Comparison of ENCODE assay signal across 9 cellular contexts in genomic region chr3:168024537-168024941, GRCh38.
DNase-seq lines count a peak whose midpoint lies in the region; ATAC-seq, FAIRE-seq and TF ChIP-seq lines count a peak whose summit lies in the region.
"Had no signal": no experiment of that assay in that cellular context is flagged by ENCODE, and none has a peak within 500 bp of the region (broad histone marks: within the 10 kb centered on the region; RNA-seq: fewer than 3 reads in every experiment).

No MANE protein-coding gene starts in this region.

- peak overlapping the region; percentile 69 for H3K4me3 Mint-ChIP-seq in HFFc6

- H3K4me3 ChIP-seq in BJ (ENCODE audit: low read depth, low read length) (no peak overlapping the region), choroid plexus epithelial cell (ENCODE audit: low read depth, low read length) (no peak overlapping the region)

- H3K27ac Mint-ChIP-seq in HFFc6, result peak overlapping the region; percentile 96

- no peaks in the 10 kb centered on the region; the same call in 1 of the 2 replicates for H3K27me3 Mint-ChIP-seq in HFFc6 (ENCODE audit: insufficient read depth)

- no peak for TF ChIP-seq CTCF in BJ (IDR thresholded peaks at IDR 0.05; ENCODE audit: insufficient read depth, low read depth, low read length)
- no peak for TF ChIP-seq CTCF in HFFc6 (IDR thresholded peaks at IDR 0.05)
- TF ChIP-seq CTCF in choroid plexus epithelial cell (conservative IDR thresholded peaks at IDR 0.05; ENCODE audit: low read depth, low read length), result peak; percentile 4

- POLR2A ChIA-PET in BJ (lab: Charles Lee), result no interaction called here

- H3K36me3 ChIP-seq in BJ (ENCODE audit: control insufficient read depth, insufficient read depth, low read length), result peaks cover 8% of the 10 kb centered on the region

- intact Hi-C loops in sciatic nerve (cut with DNase I), result no loop called here

- H3K36me3 Mint-ChIP-seq in HFFc6 (ENCODE audit: low read depth), result peaks cover 68% of the 10 kb centered on the region

- DNase-seq in BJ (ENCODE audit: low read depth) (peak; percentile 78), HFFc6 (peak; percentile 88), NCI-H748 (lab: John Stamatoyannopoulos, UW; ENCODE audit: unreplicated experiment) (peak; percentile 84), choroid plexus epithelial cell (ENCODE audit: low read depth) (peak; percentile 87), sciatic nerve (ENCODE audit: low spot score) (no peak), NCI-H526 (lab: John Stamatoyannopoulos, UW) (no peak), HTR-8/SVneo (ENCODE audit: insufficient read length, low spot score) (no peak), CD1c-positive myeloid dendritic cell (ENCODE audit: extremely low spot score) (no peak)

- H3K9me3 Mint-ChIP-seq in HFFc6, result no peaks in the 10 kb centered on the region

- CTCF ChIA-PET in BJ (lab: Yijun Ruan, JAX), result no interaction called here

- no peaks in the 10 kb centered on the region for H3K27me3 ChIP-seq in BJ (ENCODE audit: control insufficient read depth, insufficient read depth, low read length)

- ATAC-seq in sciatic nerve, result peak; percentile 46

- peaks cover 34% of the 10 kb centered on the region for H3K4me1 Mint-ChIP-seq in HFFc6 (ENCODE audit: low read depth)

- FAIRE-seq in HTR-8/SVneo (lab: Jason Lieb, UNC), result no peak
- FAIRE-seq: GM18507 had no signal

Comparison
In these comparisons a context has a peak if more than half of its experiments do, and no peak if none do; other contexts are left out.
1. DNase-seq: peak in BJ (single experiment), HFFc6 (single experiment), NCI-H748 (single experiment) and choroid plexus epithelial cell (single experiment); none in sciatic nerve (single experiment), NCI-H526 (0 of 2), HTR-8/SVneo (single experiment) and CD1c-positive myeloid dendritic cell (single experiment).